In the genomic region with DNA sequence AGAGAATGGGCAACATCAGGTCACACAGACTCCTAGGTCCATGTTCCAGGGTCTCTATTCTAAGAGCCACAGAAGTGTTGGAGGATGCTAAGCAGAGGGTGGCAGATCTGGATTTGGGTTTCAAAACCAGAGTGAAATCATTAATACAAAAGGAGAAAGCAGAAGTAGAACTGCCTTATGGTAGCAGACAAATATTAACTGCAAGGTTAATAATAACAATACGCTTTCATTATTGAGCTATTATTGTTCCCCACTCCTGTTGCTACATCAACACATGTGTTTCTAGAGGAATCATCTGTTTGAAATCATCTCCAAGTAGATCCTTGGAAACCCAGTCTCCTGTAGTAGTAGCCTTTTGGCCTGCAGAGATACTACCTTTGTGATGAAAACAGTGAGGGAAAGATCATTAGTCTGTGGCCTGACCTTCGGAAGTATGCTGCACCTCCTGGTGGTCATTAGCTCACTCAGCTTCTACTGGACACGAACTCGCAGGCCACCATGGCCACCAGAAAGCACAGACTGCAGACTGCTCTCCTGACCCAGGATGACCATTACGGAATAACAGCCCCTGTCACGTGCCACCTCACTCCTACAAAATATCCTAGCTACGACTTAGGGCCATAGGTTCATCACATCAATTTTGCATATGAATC, we compare ENCODE assay signal across 1 cellular context.
TF ChIP-seq lines count a peak whose summit lies in the region.

No MANE protein-coding gene starts in this region.

TF ChIP-seq in HepG2, 621 proteins besides CTCF, POLR2A, EP300 and RAD21 (continued from another document):
- TF ChIP-seq ZNF788 (CRISPR knock-in tag; IDR thresholded peaks at IDR 0.05; ENCODE audit: borderline replicate concordance) (no peak), ZNF574 (CRISPR knock-in tag; IDR thresholded peaks at IDR 0.05) (no peak), ZBTB21 (CRISPR knock-in tag; IDR thresholded peaks at IDR 0.05) (no peak), STAT5B (CRISPR knock-in tag; IDR thresholded peaks at IDR 0.05) (no peak), ELK4 (CRISPR knock-in tag; IDR thresholded peaks at IDR 0.05; ENCODE audit: borderline replicate concordance) (no peak), KLF9 (CRISPR knock-in tag; IDR thresholded peaks at IDR 0.05; ENCODE audit: low read depth) (no peak), ZNF451 (CRISPR knock-in tag; IDR thresholded peaks at IDR 0.05) (no peak)
- TF ChIP-seq, protein P1, sequence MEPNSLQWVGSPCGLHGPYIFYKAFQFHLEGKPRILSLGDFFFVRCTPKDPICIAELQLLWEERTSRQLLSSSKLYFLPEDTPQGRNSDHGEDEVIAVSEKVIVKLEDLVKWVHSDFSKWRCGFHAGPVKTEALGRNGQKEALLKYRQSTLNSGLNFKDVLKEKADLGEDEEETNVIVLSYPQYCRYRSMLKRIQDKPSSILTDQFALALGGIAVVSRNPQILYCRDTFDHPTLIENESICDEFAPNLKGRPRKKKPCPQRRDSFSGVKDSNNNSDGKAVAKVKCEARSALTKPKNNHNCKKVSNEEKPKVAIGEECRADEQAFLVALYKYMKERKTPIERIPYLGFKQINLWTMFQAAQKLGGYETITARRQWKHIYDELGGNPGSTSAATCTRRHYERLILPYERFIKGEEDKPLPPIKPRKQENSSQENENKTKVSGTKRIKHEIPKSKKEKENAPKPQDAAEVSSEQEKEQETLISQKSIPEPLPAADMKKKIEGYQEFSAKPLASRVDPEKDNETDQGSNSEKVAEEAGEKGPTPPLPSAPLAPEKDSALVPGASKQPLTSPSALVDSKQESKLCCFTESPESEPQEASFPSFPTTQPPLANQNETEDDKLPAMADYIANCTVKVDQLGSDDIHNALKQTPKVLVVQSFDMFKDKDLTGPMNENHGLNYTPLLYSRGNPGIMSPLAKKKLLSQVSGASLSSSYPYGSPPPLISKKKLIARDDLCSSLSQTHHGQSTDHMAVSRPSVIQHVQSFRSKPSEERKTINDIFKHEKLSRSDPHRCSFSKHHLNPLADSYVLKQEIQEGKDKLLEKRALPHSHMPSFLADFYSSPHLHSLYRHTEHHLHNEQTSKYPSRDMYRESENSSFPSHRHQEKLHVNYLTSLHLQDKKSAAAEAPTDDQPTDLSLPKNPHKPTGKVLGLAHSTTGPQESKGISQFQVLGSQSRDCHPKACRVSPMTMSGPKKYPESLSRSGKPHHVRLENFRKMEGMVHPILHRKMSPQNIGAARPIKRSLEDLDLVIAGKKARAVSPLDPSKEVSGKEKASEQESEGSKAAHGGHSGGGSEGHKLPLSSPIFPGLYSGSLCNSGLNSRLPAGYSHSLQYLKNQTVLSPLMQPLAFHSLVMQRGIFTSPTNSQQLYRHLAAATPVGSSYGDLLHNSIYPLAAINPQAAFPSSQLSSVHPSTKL (CRISPR knock-in tag; IDR thresholded peaks at IDR 0.05): no peak
